In the genomic region with DNA sequence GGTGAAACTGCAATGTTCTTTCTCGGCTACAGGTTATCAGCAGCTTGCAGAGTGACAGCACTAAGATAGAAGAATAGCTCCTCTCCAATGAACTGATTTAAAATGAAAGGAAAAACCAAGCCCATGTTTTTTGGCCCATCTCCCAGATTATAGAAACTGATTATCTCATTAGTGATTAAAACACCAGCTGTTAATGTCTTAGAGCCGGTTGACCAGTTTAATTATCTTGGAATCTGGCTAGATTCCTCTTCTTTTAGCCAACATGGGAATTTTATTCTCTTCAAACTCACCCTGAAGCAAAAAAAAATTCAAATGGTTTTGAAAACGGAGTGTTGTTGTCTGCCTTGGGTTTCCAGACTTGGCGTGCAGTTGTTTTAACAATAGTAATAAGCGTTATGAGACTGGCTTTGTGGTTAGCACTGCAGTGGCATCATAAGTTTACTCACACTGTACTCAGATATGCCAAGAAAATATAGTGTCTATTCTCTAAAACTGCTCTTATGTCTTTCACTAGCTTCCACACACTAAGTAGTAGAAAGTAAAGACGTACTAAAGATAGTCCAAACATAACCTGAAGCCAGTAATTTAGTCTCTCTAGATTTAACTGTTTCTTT, we compare ENCODE assay signal across 17 cellular contexts.
DNase-seq lines count a peak whose midpoint lies in the region; ATAC-seq and TF ChIP-seq lines count a peak whose summit lies in the region.
"Had no signal": no experiment of that assay in that cellular context is flagged by ENCODE, and none has a peak within 500 bp of the region (broad histone marks: within the 10 kb centered on the region; RNA-seq: fewer than 3 reads in every experiment).

No MANE protein-coding gene starts in this region.

- H3K4me3 ChIP-seq in epithelial cell of proximal tubule (ENCODE audit: low read depth, low read length) = no peak overlapping the region
- no peak overlapping the region for H3K4me3 ChIP-seq in smooth muscle cell
- H3K4me3 ChIP-seq: lung, upper lobe of right lung had no signal

- H3F3A ChIP-seq in smooth muscle cell (ENCODE audit: low read depth) = no peaks in the 10 kb centered on the region

- TF ChIP-seq CTCF in epithelial cell of proximal tubule (conservative IDR thresholded peaks at IDR 0.05; ENCODE audit: low read depth, low read length) (no peak), smooth muscle cell (IDR thresholded peaks at IDR 0.05; ENCODE audit: borderline replicate concordance, insufficient read depth, poor library complexity, severe bottlenecking) (no peak), glutamatergic neuron (IDR thresholded peaks at IDR 0.05; ENCODE audit: partially characterized antibody, unreplicated experiment) (no peak)

- ATAC-seq in GM18502 (IDR thresholded peaks at IDR 0.05; ENCODE audit: poor library complexity, unreplicated experiment) = no peak
- ATAC-seq: right cardiac atrium, T-helper 17 cell, upper lobe of right lung had no signal

- no peaks in the 10 kb centered on the region for H3K9me3 Mint-ChIP-seq in glutamatergic neuron (ENCODE audit: unreplicated experiment)
- H3K9me3 Mint-ChIP-seq: activated CD4-positive, alpha-beta T cell treated with anti-CD3 and anti-CD28 coated beads, Interleukin-2, amount 10 ng/mL, durations not matched to agents 24 days and 14 days; stimulated activated memory B cell treated with anti-CD40 and anti-IgM and Interleukin-4, amounts not matched to agents 10 μg/mL and 1 μg/mL and 100 μg/mL, for 72 hours had no signal

- H3K27ac ChIP-seq in smooth muscle cell (ENCODE audit: low read depth) = peak overlapping the region; percentile 56
- H3K27ac ChIP-seq: RWPE1, upper lobe of right lung had no signal

- peaks cover 19% of the 10 kb centered on the region for H3K4me1 Mint-ChIP-seq in glutamatergic neuron (ENCODE audit: low read depth, unreplicated experiment)
- H3K4me1 Mint-ChIP-seq: activated CD4-positive, alpha-beta T cell treated with anti-CD3 and anti-CD28 coated beads, Interleukin-2, amount 10 ng/mL, durations not matched to agents 24 days and 14 days; stimulated activated memory B cell treated with anti-CD40 and anti-IgM and Interleukin-4, amounts not matched to agents 10 μg/mL and 1 μg/mL and 100 μg/mL, for 72 hours; T-helper 17 cell had no signal

- H3K4me3 Mint-ChIP-seq in glutamatergic neuron (ENCODE audit: unreplicated experiment) = no peak overlapping the region
- H3K4me3 Mint-ChIP-seq: activated CD4-positive, alpha-beta T cell treated with anti-CD3 and anti-CD28 coated beads, Interleukin-2, amount 10 ng/mL, durations not matched to agents 24 days and 14 days; CD14-positive monocyte; stimulated activated memory B cell treated with anti-CD40 and anti-IgM and Interleukin-4, amounts not matched to agents 10 μg/mL and 1 μg/mL and 100 μg/mL, for 72 hours; T-helper 17 cell had no signal

- no peaks in the 10 kb centered on the region for H3K27me3 ChIP-seq in smooth muscle cell (ENCODE audit: low read depth)
- H3K27me3 ChIP-seq: upper lobe of right lung had no signal

- DNase-seq in NCI-H2196 (lab: John Stamatoyannopoulos, UW; ENCODE audit: unreplicated experiment) (peak; percentile 5), NCI-H2196 treated with DMSO at 0.1 percent for 48 hours (lab: John Stamatoyannopoulos, UW; ENCODE audit: unreplicated experiment) (no peak), OCI-M1 (lab: John Stamatoyannopoulos, UW) (peak; percentile 50), epithelial cell of proximal tubule (ENCODE audit: low read depth) (peak; percentile 36), smooth muscle cell (lab: John Stamatoyannopoulos, UW; ENCODE audit: unreplicated experiment) (no peak), inferior parietal cortex (ENCODE audit: extremely low spot score) (no peak), glutamatergic neuron (no peak)
- DNase-seq: 8988T; activated CD4-positive, alpha-beta T cell treated with anti-CD3 and anti-CD28 coated beads, Interleukin-2, amount 10 ng/mL, durations not matched to agents 24 days and 14 days; T-helper 17 cell; upper lobe of right lung had no signal

- H3K27ac Mint-ChIP-seq in glutamatergic neuron (ENCODE audit: unreplicated experiment) = no peak overlapping the region
- H3K27ac Mint-ChIP-seq: activated CD4-positive, alpha-beta T cell treated with anti-CD3 and anti-CD28 coated beads, Interleukin-2, amount 10 ng/mL, durations not matched to agents 24 days and 14 days; CD14-positive monocyte; stimulated activated memory B cell treated with anti-CD40 and anti-IgM and Interleukin-4, amounts not matched to agents 10 μg/mL and 1 μg/mL and 100 μg/mL, for 72 hours; T-helper 17 cell had no signal

- no peaks in the 10 kb centered on the region for H3K36me3 Mint-ChIP-seq in glutamatergic neuron (ENCODE audit: unreplicated experiment)
- H3K36me3 Mint-ChIP-seq: CD14-positive monocyte; stimulated activated memory B cell treated with anti-CD40 and anti-IgM and Interleukin-4, amounts not matched to agents 10 μg/mL and 1 μg/mL and 100 μg/mL, for 72 hours had no signal

- WGBS in smooth muscle cell (ENCODE audit: low lambda C conversion rate) = 37% methylated on average over 6 of the region's 6 CpGs

- peak overlapping the region; percentile 79 for H2AFZ ChIP-seq in smooth muscle cell (ENCODE audit: low read depth)

- H3K27me3 Mint-ChIP-seq in glutamatergic neuron (ENCODE audit: unreplicated experiment) = peaks cover 6% of the 10 kb centered on the region
- H3K27me3 Mint-ChIP-seq: activated CD4-positive, alpha-beta T cell treated with anti-CD3 and anti-CD28 coated beads, Interleukin-2, amount 10 ng/mL, durations not matched to agents 24 days and 14 days; stimulated activated memory B cell treated with anti-CD40 and anti-IgM and Interleukin-4, amounts not matched to agents 10 μg/mL and 1 μg/mL and 100 μg/mL, for 72 hours had no signal

- H3K9me3 ChIP-seq in smooth muscle cell (replicated peaks; ENCODE audit: low read depth) = no peaks in the 10 kb centered on the region
- H3K9me3 ChIP-seq: upper lobe of right lung had no signal

- H3K4me1 ChIP-seq in smooth muscle cell (ENCODE audit: low read depth) = peaks cover 7% of the 10 kb centered on the region
- H3K4me1 ChIP-seq: upper lobe of right lung had no signal

- no peaks in the 10 kb centered on the region for H3K79me2 ChIP-seq in smooth muscle cell (ENCODE audit: low read depth)

- H4K20me1 ChIP-seq in smooth muscle cell (ENCODE audit: low read depth) = no peaks in the 10 kb centered on the region

- H3K9ac ChIP-seq in smooth muscle cell (ENCODE audit: low read depth) = no peak overlapping the region

- no peaks in the 10 kb centered on the region for H3K36me3 ChIP-seq in smooth muscle cell (ENCODE audit: low read depth)
- H3K36me3 ChIP-seq: upper lobe of right lung had no signal

- peak overlapping the region; percentile 77 for H3K4me2 ChIP-seq in smooth muscle cell

Comparison
In these comparisons a context has a peak if more than half of its experiments do, and no peak if none do; other contexts are left out.
1. DNase-seq: peak in NCI-H2196 (single experiment), OCI-M1 (single experiment) and epithelial cell of proximal tubule (single experiment); none in NCI-H2196 treated with DMSO at 0.1 percent for 48 hours (single experiment), smooth muscle cell (single experiment), inferior parietal cortex (single experiment) and glutamatergic neuron (single experiment).